ENCODE assay signal across 18 cellular contexts in genomic region chr16:81410643-81411235, GRCh38. TPM values are rescaled to one million over a fixed set of nuclear protein-coding genes. Genes with fewer than 3 reads are reported as not detected.
A peak's percentile ranks its signal among the peaks of the same experiment; 100 is the strongest.
DNase-seq lines count a peak whose midpoint lies in the region; ATAC-seq, FAIRE-seq and TF ChIP-seq lines count a peak whose summit lies in the region.
"Had no signal": no experiment of that assay in that cellular context is flagged by ENCODE, and none has a peak within 500 bp of the region (broad histone marks: within the 10 kb centered on the region; RNA-seq: fewer than 3 reads in every experiment).

No MANE protein-coding gene starts in this region.

- H3K56ac ChIP-seq in H1 (replicated peaks; ENCODE audit: insufficient read length, low read depth, low read length) (no peak overlapping the region), mesendoderm (ENCODE audit: low read length) (no peak overlapping the region)

- H3K27ac ChIP-seq in A549 (peak overlapping the region; percentile 97 to 100), HUES6 (ENCODE audit: low read depth, low read length) (no peak overlapping the region), H1 (ENCODE audit: low read depth, low read length) (no peak overlapping the region), mesendoderm (ENCODE audit: low read depth, low read length) (no peak overlapping the region)

- TF ChIP-seq CTCF in A549 (IDR thresholded peaks at IDR 0.05) (no peak), H1 (IDR thresholded peaks at IDR 0.05; ENCODE audit: control extremely low read depth in 1 of 3, insufficient read depth in 1 of 3, low read depth in 1 of 3, low read length in 3 of 3) (no peak)

- H4K20me1 ChIP-seq in H1 (replicated peaks in 1 of 2; ENCODE audit: control insufficient read depth in 1 of 2, insufficient read depth in 2 of 2, low read length in 2 of 2) = no peaks in the 10 kb centered on the region

- H3K36me3 Mint-ChIP-seq in activated CD8-positive, alpha-beta T cell treated with anti-CD3 and anti-CD28 coated beads, Interleukin-2, amount 10 ng/mL, durations not matched to agents 7 days and 5 days (ENCODE audit: low read depth) = no peaks in the 10 kb centered on the region
- H3K36me3 Mint-ChIP-seq: CD4-positive, CD25-positive, alpha-beta regulatory T cell had no signal

- H3K14ac ChIP-seq in H1 (ENCODE audit: insufficient read length) = no peak overlapping the region

- peak overlapping the region; percentile 53 for H4K91ac ChIP-seq in H1 (replicated peaks; ENCODE audit: insufficient read length, low read length)

- DNase-seq in A549 (ENCODE audit: low read depth in 1 of 2, low spot score in 1 of 2) = no peak
- no peak for DNase-seq in H1 (ENCODE audit: low read depth in 1 of 2, low spot score in 2 of 2)
- peak; percentile 39 for DNase-seq in mesendoderm
- DNase-seq in NCI-H2107 treated with DMSO at 0.1 percent for 48 hours (lab: John Stamatoyannopoulos, UW; ENCODE audit: unreplicated experiment) = no peak
- no peak for DNase-seq in activated CD8-positive, alpha-beta T cell treated with anti-CD3 and anti-CD28 coated beads, Interleukin-2, amount 10 ng/mL, durations not matched to agents 7 days and 5 days
- no peak for DNase-seq in dermis blood vessel endothelial cell
- DNase-seq: CD4-positive, CD25-positive, alpha-beta regulatory T cell; DMS79; GDM1; GOT3; Karpas-422; NCI-H1417; NCI-H1930; NCI-H526; PC-3 had no signal

- H3K9me3 Mint-ChIP-seq in activated CD8-positive, alpha-beta T cell treated with anti-CD3 and anti-CD28 coated beads, Interleukin-2, amount 10 ng/mL, durations not matched to agents 7 days and 5 days (ENCODE audit: insufficient read depth) = no peaks in the 10 kb centered on the region
- H3K9me3 Mint-ChIP-seq: CD4-positive, CD25-positive, alpha-beta regulatory T cell had no signal

- 0 out of 2 replicates have a peak overlapping the region, but pooled peaks have one; percentile 49 for H2BK5ac ChIP-seq in H1 (ENCODE audit: low read depth, low read length)
- H2BK5ac ChIP-seq in mesendoderm (ENCODE audit: low read length) = no peak overlapping the region

- H3K79me2 ChIP-seq in H1 (ENCODE audit: control insufficient read depth in 1 of 2, insufficient read depth in 2 of 2, low read length in 2 of 2) = no peaks in the 10 kb centered on the region
- no peaks in the 10 kb centered on the region for H3K79me2 ChIP-seq in mesendoderm (ENCODE audit: control insufficient read depth, insufficient read depth, low read length)

- no peak overlapping the region for H3K27ac Mint-ChIP-seq in activated CD8-positive, alpha-beta T cell treated with anti-CD3 and anti-CD28 coated beads, Interleukin-2, amount 10 ng/mL, durations not matched to agents 7 days and 5 days
- H3K27ac Mint-ChIP-seq: CD4-positive, CD25-positive, alpha-beta regulatory T cell had no signal

- 0 out of 2 replicates have a peak overlapping the region, but pooled peaks have one; percentile 1 for H2AFZ ChIP-seq in H1 (ENCODE audit: low read length)

- no peaks in the 10 kb centered on the region for H3K79me1 ChIP-seq in H1 (ENCODE audit: low read depth, low read length)
- no peaks in the 10 kb centered on the region for H3K79me1 ChIP-seq in mesendoderm (ENCODE audit: low read length)

- no peak overlapping the region for H3K4me3 Mint-ChIP-seq in activated CD8-positive, alpha-beta T cell treated with anti-CD3 and anti-CD28 coated beads, Interleukin-2, amount 10 ng/mL, durations not matched to agents 7 days and 5 days
- H3K4me3 Mint-ChIP-seq: CD4-positive, CD25-positive, alpha-beta regulatory T cell had no signal

- H2BK15ac ChIP-seq in H1 (ENCODE audit: low read length) = peak overlapping the region; percentile 19; the same call in 1 of the 2 replicates
- no peak overlapping the region for H2BK15ac ChIP-seq in mesendoderm (replicated peaks; ENCODE audit: low read depth)

- CTCF ChIA-PET in A549 (lab: Yijun Ruan, JAX) (interaction anchor here (1.0 kb wide), 1 partner anchor 45 kb away, joined by 4 read pairs; no protein-coding TSS in a partner anchor), H1 (lab: Charles Lee; ENCODE audit: partially characterized antibody) (interaction anchor here (0.9 to 1.9 kb wide), 8 partner anchors 16 to 319 kb away, joined by 3 to 6 read pairs (median 3); no protein-coding TSS in a partner anchor)
- CTCF ChIA-PET in activated CD8-positive, alpha-beta T cell treated with anti-CD3 and anti-CD28 coated beads, Interleukin-2, amount 10 ng/mL, durations not matched to agents 7 days and 5 days (lab: Charles Lee) = no interaction called here

- H3K4me2 ChIP-seq in A549 (peak overlapping the region; percentile 64), H1 (ENCODE audit: insufficient read depth in 1 of 2, low read depth in 2 of 2, low read length in 2 of 2) (peak overlapping the region; percentile 33 to 61; a peak in 3 of 4 replicates), mesendoderm (ENCODE audit: low read length) (no peak overlapping the region)

- no peak for FAIRE-seq in A549 (lab: Jason Lieb, UNC)
- no peak for FAIRE-seq in H1 (lab: Jason Lieb, UNC)
- FAIRE-seq: GM12892 had no signal

- TF ChIP-seq RAD21 in A549 (conservative IDR thresholded peaks at IDR 0.05 in 1 of 2, IDR thresholded peaks at IDR 0.05 in 1 of 2) (no peak), H1 (IDR thresholded peaks at IDR 0.05 in 1 of 2, conservative IDR thresholded peaks at IDR 0.05 in 1 of 2; ENCODE audit: low read depth in 2 of 2, low read length in 2 of 2) (no peak)

- no peak overlapping the region for H3K9ac ChIP-seq in HUES6 (ENCODE audit: low read length)
- no peak overlapping the region; a peak in 2 of 7 replicates for H3K9ac ChIP-seq in H1 (replicated peaks in 1 of 4; ENCODE audit: extremely low read depth in 1 of 4, low read depth in 3 of 4, low read length in 3 of 4)
- no peak overlapping the region for H3K9ac ChIP-seq in mesendoderm (ENCODE audit: low read length)

- no peaks in the 10 kb centered on the region for H3K27me3 ChIP-seq in HUES6 (ENCODE audit: control insufficient read depth, insufficient read depth, low read length)
- no peaks in the 10 kb centered on the region for H3K27me3 ChIP-seq in H1 (replicated peaks in 1 of 4; ENCODE audit: control insufficient read depth in 3 of 4, extremely low read depth in 1 of 4, insufficient read depth in 3 of 4, low read length in 3 of 4)
- no peaks in the 10 kb centered on the region for H3K27me3 ChIP-seq in mesendoderm (ENCODE audit: insufficient read depth, low read length, poor library complexity)

- peaks cover 1% of the 10 kb centered on the region; the same call in 1 of the 2 replicates for H3K23me2 ChIP-seq in H1 (ENCODE audit: low read depth, low read length)

- POLR2A ChIA-PET in A549 (lab: Yijun Ruan, JAX) (interaction anchor here (0.6 kb wide), 1 partner anchor 96 kb away, joined by 7 read pairs; no protein-coding TSS in a partner anchor), H1 (lab: Charles Lee; ENCODE audit: partially characterized antibody) (interaction anchor here (0.7 to 2.2 kb wide), 2 partner anchors 187 to 319 kb away, joined by 4 to 7 read pairs; no protein-coding TSS in a partner anchor)
- POLR2A ChIA-PET in activated CD8-positive, alpha-beta T cell treated with anti-CD3 and anti-CD28 coated beads, Interleukin-2, amount 10 ng/mL, durations not matched to agents 7 days and 5 days (lab: Charles Lee) = interaction anchor here (0.6 kb wide), 1 partner anchor 683 kb away, joined by 3 read pairs; no protein-coding TSS in a partner anchor

- H4K5ac ChIP-seq in H1 (ENCODE audit: insufficient read length, low read depth, low read length) (no peak overlapping the region), mesendoderm (ENCODE audit: low read length) (no peak overlapping the region)

- TF ChIP-seq EP300 in A549 (IDR thresholded peaks at IDR 0.05) = no peak
- TF ChIP-seq EP300 in H1 (IDR thresholded peaks at IDR 0.05; ENCODE audit: borderline replicate concordance in 1 of 2, low read depth in 2 of 2, low read length in 2 of 2) = no peak

- H2BK120ac ChIP-seq in H1 (replicated peaks; ENCODE audit: low read depth, low read length) = no peak overlapping the region
- H2BK120ac ChIP-seq in mesendoderm (ENCODE audit: low read depth, low read length) = no peak overlapping the region

- H3K36me3 ChIP-seq in HUES6 (ENCODE audit: control insufficient read depth, insufficient read depth, low read length) (no peaks in the 10 kb centered on the region), H1 (ENCODE audit: control insufficient read depth in 2 of 4, insufficient read depth in 4 of 4, low read length in 3 of 4) (no peaks in the 10 kb centered on the region), mesendoderm (ENCODE audit: control insufficient read depth, insufficient read depth, low read length) (no peaks in the 10 kb centered on the region)

- H3K18ac ChIP-seq in H1 (ENCODE audit: extremely low read depth, low read length) = peak overlapping the region; percentile 42; the same call in 1 of the 2 replicates
- no peak overlapping the region for H3K18ac ChIP-seq in mesendoderm (ENCODE audit: low read length)

- no peaks in the 10 kb centered on the region for H3K4me1 Mint-ChIP-seq in activated CD8-positive, alpha-beta T cell treated with anti-CD3 and anti-CD28 coated beads, Interleukin-2, amount 10 ng/mL, durations not matched to agents 7 days and 5 days (ENCODE audit: low read depth)
- H3K4me1 Mint-ChIP-seq: CD4-positive, CD25-positive, alpha-beta regulatory T cell had no signal

- H4K8ac ChIP-seq in H1 (ENCODE audit: extremely low read depth, insufficient read depth, low read length) (no peak overlapping the region), mesendoderm (ENCODE audit: low read depth, low read length) (no peak overlapping the region)

- H3K4ac ChIP-seq in H1 (replicated peaks; ENCODE audit: insufficient read length, low read depth, low read length) = no peak overlapping the region
- no peak overlapping the region for H3K4ac ChIP-seq in mesendoderm (ENCODE audit: low read depth, low read length)

- H2AK5ac ChIP-seq in H1 (ENCODE audit: low read depth, low read length) = no peak overlapping the region
- no peak overlapping the region for H2AK5ac ChIP-seq in mesendoderm (ENCODE audit: low read length)

- ATAC-seq in A549 (peak; percentile 32; a peak in 4 of 6 replicates), GM19035 (IDR thresholded peaks at IDR 0.05; ENCODE audit: unreplicated experiment) (no peak)
- no peak for ATAC-seq in activated CD8-positive, alpha-beta T cell treated with anti-CD3 and anti-CD28 coated beads, Interleukin-2, amount 10 ng/mL, durations not matched to agents 7 days and 5 days
- ATAC-seq: PC-3 had no signal

- TF ChIP-seq POLR2A in A549 (IDR thresholded peaks at IDR 0.05; ENCODE audit: low read length) (no peak), H1 (IDR thresholded peaks at IDR 0.05; ENCODE audit: control extremely low read depth in 1 of 2, low read depth in 2 of 2, low read length in 2 of 2) (no peak)

- peak overlapping the region; percentile 87; the same call in 1 of the 2 replicates for H2BK12ac ChIP-seq in H1 (ENCODE audit: low read depth, low read length)

- H3K9me3 ChIP-seq in A549 (no peaks in the 10 kb centered on the region), HUES6 (ENCODE audit: control insufficient read depth, insufficient read depth, low read depth, low read length) (no peaks in the 10 kb centered on the region), H1 (ENCODE audit: insufficient read depth in 2 of 2, low read depth in 1 of 2, low read length in 1 of 2) (no peaks in the 10 kb centered on the region)

- 44% methylated on average over 10 of the region's 10 CpGs for WGBS in A549 (ENCODE audit: missing lambda C conversion rate)
- 64% methylated on average over 7 of the region's 10 CpGs; no CpG with 5 or more reads in 1 of the 2 experiments for WGBS in H1 (ENCODE audit: extremely low coverage in 1 of 2, insufficient coverage in 1 of 2, insufficient read length in 1 of 2, insufficient replicate concordance in 2 of 2, low coverage in 1 of 2, low lambda C conversion rate in 2 of 2, missing lambda C conversion rate in 1 of 2), 2 experiments
- no CpG with 5 or more reads among the region's 10 CpGs for WGBS in mesendoderm (ENCODE audit: extremely low coverage, insufficient coverage, low lambda C conversion rate)

- H3K27me3 Mint-ChIP-seq in activated CD8-positive, alpha-beta T cell treated with anti-CD3 and anti-CD28 coated beads, Interleukin-2, amount 10 ng/mL, durations not matched to agents 7 days and 5 days (ENCODE audit: low read depth) = peaks cover 12% of the 10 kb centered on the region

- H3K23ac ChIP-seq in H1 (ENCODE audit: insufficient read length) (no peak overlapping the region), mesendoderm (ENCODE audit: low read length) (no peak overlapping the region)

- H3K4me3 ChIP-seq in A549 (no peak overlapping the region), HUES6 (ENCODE audit: low read depth, low read length) (peak overlapping the region; percentile 27; the same call in 1 of the 2 replicates), H1 (ENCODE audit: extremely low read depth in 1 of 4, insufficient read depth in 2 of 4, low read depth in 3 of 4, low read length in 4 of 4) (peak overlapping the region in 1 of 4 experiments; percentile 14; a peak in 1 of 8 replicates), mesendoderm (ENCODE audit: low read length) (no peak overlapping the region)

- H2BK20ac ChIP-seq in H1 (ENCODE audit: low read length) = peak overlapping the region; percentile 61; the same call in 1 of the 2 replicates

- H3K4me1 ChIP-seq in A549 = peaks cover 79% of the 10 kb centered on the region
- H3K4me1 ChIP-seq in HUES6 (ENCODE audit: control insufficient read depth, insufficient read depth, low read length) = peaks cover 20% of the 10 kb centered on the region
- peaks cover 0 to 13% (median 4%) of the 10 kb centered on the region in 4 experiments; a peak in 5 of 7 replicates for H3K4me1 ChIP-seq in H1 (replicated peaks in 1 of 4; ENCODE audit: control insufficient read depth in 3 of 4, insufficient read depth in 4 of 4, low read length in 3 of 4)
- peaks cover 2% of the 10 kb centered on the region for H3K4me1 ChIP-seq in mesendoderm (ENCODE audit: control insufficient read depth, low read depth, low read length)

RNA-seq across cellular contexts. Expression of gene CMIP, which starts 33.9 kb away (rescaled TPM):
- 21.6 and 44.7 TPM in 2 replicates for polyA plus RNA-seq in A549 (2011; rRNA removed)
- polyA plus RNA-seq in A549 (2012; cell fraction: cytosol; rRNA removed) = 78.5 and 97.9 TPM in 2 replicates
- polyA plus RNA-seq in A549 (2012; cell fraction: nucleus; rRNA removed) = 128 and 142 TPM in 2 replicates
- 118 to 129 TPM (median 125 TPM) in 3 replicates for polyA plus RNA-seq in A549 (2017; fragmentation: RNase III; extraction: RNeasy Plus Mini Kit Qiagen cat#74134 plus additional on column Dnase treatment)
- 89.1 and 130 TPM in 2 replicates for polyA minus RNA-seq in A549 (2011; rRNA and poly(A)+ RNA removed)
- total RNA-seq in H1 (2021; fragmentation: NEBNext Ultra II Directional; extraction: Animal tissue kit (Norgen Biotek cat#: 25700)) = 53.2 and 62.0 TPM in 2 replicates
- 7.9 and 21.2 TPM in 2 replicates for polyA plus RNA-seq in H1 (2011; rRNA removed)
- polyA plus RNA-seq in H1 (2011; cell fraction: cytosol; rRNA removed) = 7.9 TPM
- polyA plus RNA-seq in H1 (2011; cell fraction: nucleus; rRNA removed) = 27.3 TPM
- polyA plus RNA-seq in H1 (2012, experiment 1 of 2) = 44.6 to 50.3 TPM (median 45.5 TPM) in 4 replicates
- 28.6 TPM for polyA plus RNA-seq in H1 (2012, experiment 2 of 2)
- polyA plus RNA-seq in H1 (2013, experiment 1 of 2) = 36.4 TPM
- 34.4 TPM for polyA plus RNA-seq in H1 (2013, experiment 2 of 2)
- polyA minus RNA-seq in H1 (2011; rRNA and poly(A)+ RNA removed) = 20.8 and 26.6 TPM in 2 replicates
- 35.2 TPM for polyA minus RNA-seq in H1 (2011; cell fraction: cytosol; rRNA and poly(A)+ RNA removed)
- 37.7 TPM for polyA minus RNA-seq in H1 (2011; cell fraction: nucleus; rRNA and poly(A)+ RNA removed)
- 36.2 TPM for polyA plus RNA-seq in mesendoderm (2013, experiment 1 of 2)
- polyA plus RNA-seq in mesendoderm (2013, experiment 2 of 2) = 36.4 TPM
- total RNA-seq in activated CD8-positive, alpha-beta T cell treated with anti-CD3 and anti-CD28 coated beads, Interleukin-2, amount 10 ng/mL, durations not matched to agents 7 days and 5 days = 10 to 100 TPM; 62.5 to 70.4 TPM
- 39.0 and 64.7 TPM in 2 replicates for total RNA-seq in dermis blood vessel endothelial cell

Comparison
In these comparisons a context has a peak if more than half of its experiments do, and no peak if none do; other contexts are left out.
1. ATAC-seq: peak in A549 (2 of 2); none in GM19035 (single experiment) and activated CD8-positive, alpha-beta T cell treated with anti-CD3 and anti-CD28 coated beads, Interleukin-2, amount 10 ng/mL, durations not matched to agents 7 days and 5 days (single experiment).
2. H3K27ac ChIP-seq: peak in A549 (2 of 2); none in HUES6 (single experiment), H1 (single experiment) and mesendoderm (single experiment).
3. Of the 18 proteins assayed by ChIP-seq in both H1 and A549: peak only in H1: none; only in A549: none; in both: MAX; in neither: 17.